32 cellular contexts compared by ENCODE assay signal in the genomic region with DNA sequence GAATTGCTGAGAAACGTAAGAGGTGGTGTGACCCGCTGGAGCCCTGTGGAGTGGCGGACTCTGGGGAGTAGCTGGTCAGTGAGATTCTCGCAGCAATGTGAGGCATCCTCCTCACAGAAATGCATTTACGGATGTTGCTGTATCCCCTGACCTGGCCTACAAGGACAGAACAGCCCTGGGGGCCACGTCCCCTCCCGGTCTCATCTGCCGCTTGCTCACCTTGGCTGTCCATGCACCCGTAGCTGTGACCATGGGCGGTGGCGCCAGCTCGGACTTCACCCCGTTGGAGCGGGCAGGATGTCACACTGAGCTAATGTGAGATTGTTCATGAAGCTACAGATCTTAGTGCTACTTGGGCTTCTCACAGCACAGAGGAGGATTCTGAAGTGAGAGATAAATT.
DNase-seq lines count a peak whose midpoint lies in the region; ATAC-seq and TF ChIP-seq lines count a peak whose summit lies in the region.
"Had no signal": no experiment of that assay in that cellular context is flagged by ENCODE, and none has a peak within 500 bp of the region (broad histone marks: within the 10 kb centered on the region; RNA-seq: fewer than 3 reads in every experiment).

No MANE protein-coding gene starts in this region.

- H2BK12ac ChIP-seq in H9 (ENCODE audit: insufficient read length, low read depth, low read length) = no peak overlapping the region

- H3K9me3 ChIP-seq in H9 (ENCODE audit: control insufficient read depth, low read depth, low read length) (no peaks in the 10 kb centered on the region), testis (no peaks in the 10 kb centered on the region)
- H3K9me3 ChIP-seq: adrenal gland, gastroesophageal sphincter, prostate gland had no signal

- no peak overlapping the region for H2BK120ac ChIP-seq in H9 (ENCODE audit: low read depth, low read length, poor library complexity, severe bottlenecking)

- H3K27ac ChIP-seq in H9 (ENCODE audit: insufficient read length, low read depth, low read length) = no peak overlapping the region
- no peak overlapping the region for H3K27ac ChIP-seq in testis
- H3K27ac ChIP-seq: adrenal gland, gastroesophageal sphincter, hepatocyte, prostate gland, WERI-Rb-1 had no signal

- H3K27me3 ChIP-seq in H9 (ENCODE audit: insufficient read depth, low read length) (no peaks in the 10 kb centered on the region), testis (no peaks in the 10 kb centered on the region)
- H3K27me3 ChIP-seq: adrenal gland, gastroesophageal sphincter, hepatocyte had no signal

- no peak overlapping the region for H4K5ac ChIP-seq in H9 (ENCODE audit: insufficient read length, low read depth, low read length)

- H4K91ac ChIP-seq in H9 (ENCODE audit: insufficient read length, low read depth, low read length) = no peak overlapping the region

- intact Hi-C loops in testis (cut with DNase I; ENCODE audit: low total_unique reads) = no loop called here

- H3K79me2 ChIP-seq in H9 (ENCODE audit: insufficient read depth, low read length) = no peaks in the 10 kb centered on the region
- H3K79me2 ChIP-seq: hepatocyte had no signal

- TF ChIP-seq CTCF in H9 (conservative IDR thresholded peaks at IDR 0.05) (no peak), chondrocyte (IDR thresholded peaks at IDR 0.05) (no peak), testis (IDR thresholded peaks at IDR 0.05) (no peak)

- H3K27ac Mint-ChIP-seq in H9 = no peak overlapping the region
- H3K27ac Mint-ChIP-seq in chondrocyte (ENCODE audit: unreplicated experiment) = no peak overlapping the region
- H3K27ac Mint-ChIP-seq: activated CD4-positive, alpha-beta T cell treated with anti-CD3 and anti-CD28 coated beads, Interleukin-2, amount 10 ng/mL, durations not matched to agents 24 days and 14 days; activated naive CD4-positive, alpha-beta T cell treated with anti-CD3 and anti-CD28 coated beads, Interleukin-2, amount 10 ng/mL, durations not matched to agents 7 days and 5 days; activated T-helper 1 cell treated with anti-CD3 and anti-CD28 coated beads, Interleukin-12 subunit alpha, Interleukin-12 subunit beta, Interleukin-2, Interleukin-4 antibody, amounts not matched to agents 30 ng/mL and 10 ng/mL and 1 ng/mL, durations not matched to agents 14 hours and 24 hours and 36 hours; CD8-positive, alpha-beta memory T cell; stimulated activated effector memory CD8-positive, alpha-beta T cell treated with anti-CD3 and anti-CD28 coated beads, Interleukin-12 subunit alpha, Interleukin-12 subunit beta, amount 100 ng/mL, for 72 hours; T-cell had no signal

- no peaks in the 10 kb centered on the region for H3K9me3 Mint-ChIP-seq in H9
- H3K9me3 Mint-ChIP-seq in chondrocyte (ENCODE audit: low read depth) = no peaks in the 10 kb centered on the region
- H3K9me3 Mint-ChIP-seq: activated CD4-positive, alpha-beta T cell treated with anti-CD3 and anti-CD28 coated beads, Interleukin-2, amount 10 ng/mL, durations not matched to agents 24 days and 14 days; activated T-helper 1 cell treated with anti-CD3 and anti-CD28 coated beads, Interleukin-12 subunit alpha, Interleukin-12 subunit beta, Interleukin-2, Interleukin-4 antibody, amounts not matched to agents 30 ng/mL and 10 ng/mL and 1 ng/mL, durations not matched to agents 14 hours and 24 hours and 36 hours had no signal

- H3K9ac ChIP-seq in H9 (ENCODE audit: extremely low read depth, insufficient read length, low read length) = no peak overlapping the region

- no peak overlapping the region for H3K23ac ChIP-seq in H9 (ENCODE audit: insufficient read length, low read depth, low read length)

- no peak overlapping the region for H2AK5ac ChIP-seq in H9 (ENCODE audit: insufficient read length, low read length)

- no peak overlapping the region for H2BK5ac ChIP-seq in H9 (ENCODE audit: insufficient read length, low read length)

- no peak overlapping the region for H3K4me3 ChIP-seq in testis
- H3K4me3 ChIP-seq: adrenal gland, gastroesophageal sphincter, hepatocyte, prostate gland had no signal

- H3K4ac ChIP-seq in H9 (ENCODE audit: low read depth, low read length) = no peak overlapping the region

- H3K4me1 ChIP-seq in H9 (ENCODE audit: insufficient read depth, low read length) = no peaks in the 10 kb centered on the region
- no peaks in the 10 kb centered on the region for H3K4me1 ChIP-seq in testis
- H3K4me1 ChIP-seq: adrenal gland, gastroesophageal sphincter, prostate gland had no signal

- H3K23me2 ChIP-seq in H9 (ENCODE audit: insufficient read length, low read depth, low read length, poor library complexity, severe bottlenecking) = no peaks in the 10 kb centered on the region

- no peak for ATAC-seq in GM18861 (IDR thresholded peaks at IDR 0.05; ENCODE audit: unreplicated experiment)
- ATAC-seq: gastroesophageal sphincter; stimulated activated effector memory CD8-positive, alpha-beta T cell treated with anti-CD3 and anti-CD28 coated beads, Interleukin-12 subunit alpha, Interleukin-12 subunit beta, amount 100 ng/mL, for 72 hours; T-cell had no signal

- no peak overlapping the region for H3K4me2 ChIP-seq in H9 (ENCODE audit: insufficient read depth, insufficient read length, low read length)
- H3K4me2 ChIP-seq: hepatocyte had no signal

- no peak overlapping the region for H3K56ac ChIP-seq in H9 (ENCODE audit: insufficient read length, low read depth, low read length)

- H2BK15ac ChIP-seq in H9 (ENCODE audit: low read depth, low read length) = no peak overlapping the region

- no peaks in the 10 kb centered on the region for H3K4me1 Mint-ChIP-seq in H9
- no peaks in the 10 kb centered on the region for H3K4me1 Mint-ChIP-seq in chondrocyte (ENCODE audit: low read depth)
- H3K4me1 Mint-ChIP-seq: activated CD4-positive, alpha-beta T cell treated with anti-CD3 and anti-CD28 coated beads, Interleukin-2, amount 10 ng/mL, durations not matched to agents 24 days and 14 days; activated naive CD4-positive, alpha-beta T cell treated with anti-CD3 and anti-CD28 coated beads, Interleukin-2, amount 10 ng/mL, durations not matched to agents 7 days and 5 days; CD8-positive, alpha-beta memory T cell; stimulated activated effector memory CD8-positive, alpha-beta T cell treated with anti-CD3 and anti-CD28 coated beads, Interleukin-12 subunit alpha, Interleukin-12 subunit beta, amount 100 ng/mL, for 72 hours; T-cell had no signal

- no peak overlapping the region for H2BK20ac ChIP-seq in H9 (ENCODE audit: low read depth, low read length, poor library complexity, severe bottlenecking)

- H3K18ac ChIP-seq in H9 (ENCODE audit: insufficient read length, low read depth, low read length) = no peak overlapping the region

- H2AFZ ChIP-seq in H9 (ENCODE audit: low read length) = no peak overlapping the region
- H2AFZ ChIP-seq: hepatocyte had no signal

- no peak for TF ChIP-seq POLR2A in testis (IDR thresholded peaks at IDR 0.05)

- H4K8ac ChIP-seq in H9 (replicated peaks; ENCODE audit: insufficient read length, low read depth, low read length) = no peak overlapping the region

- DNase-seq in H9 (peak; percentile 18), chondrocyte (ENCODE audit: low spot score) (peak; percentile 83), mesenteric fat pad (ENCODE audit: low spot score) (peak; percentile 80), testis (peak; percentile 4), NCI-H2107 treated with DMSO at 0.1 percent for 48 hours (lab: John Stamatoyannopoulos, UW; ENCODE audit: unreplicated experiment) (no peak), ACHN (no peak)
- DNase-seq: activated CD4-positive, alpha-beta T cell treated with anti-CD3 and anti-CD28 coated beads, Interleukin-2, amount 10 ng/mL, durations not matched to agents 24 days and 14 days; activated naive CD4-positive, alpha-beta T cell treated with anti-CD3 and anti-CD28 coated beads, Interleukin-2, amount 10 ng/mL, durations not matched to agents 7 days and 5 days; cerebellar nuclear complex; DMS 273 treated with DMSO at 0.1 percent for 48 hours; EL; H7; KG1; mesendoderm; MM.1S; NCI-H1105 treated with DMSO at 0.1 percent for 48 hours; NCI-H2029; NCI-H2227 treated with DMSO at 0.1 percent for 48 hours; NCI-H526; NK-92 treated with Interleukin-12 subunit alpha and Interleukin-12 subunit beta, amount 100 ng/mL, for 24 hours; stimulated activated CD4-positive, alpha-beta T cell treated with anti-CD3 and anti-CD28 coated beads, Interleukin-15, amount 100 ng/mL, for 24 hours; stimulated activated CD4-positive, alpha-beta T cell treated with anti-CD3 and anti-CD28 coated beads, Interleukin-4, amount 100 ng/mL, for 4 hours; WERI-Rb-1 had no signal

- no peak overlapping the region for H3T11ph ChIP-seq in H9 (ENCODE audit: low read length)

- H3K4me3 Mint-ChIP-seq in H9 = no peak overlapping the region
- no peak overlapping the region for H3K4me3 Mint-ChIP-seq in chondrocyte (ENCODE audit: unreplicated experiment)
- H3K4me3 Mint-ChIP-seq: activated CD4-positive, alpha-beta T cell treated with anti-CD3 and anti-CD28 coated beads, Interleukin-2, amount 10 ng/mL, durations not matched to agents 24 days and 14 days; activated naive CD4-positive, alpha-beta T cell treated with anti-CD3 and anti-CD28 coated beads, Interleukin-2, amount 10 ng/mL, durations not matched to agents 7 days and 5 days; activated T-helper 1 cell treated with anti-CD3 and anti-CD28 coated beads, Interleukin-12 subunit alpha, Interleukin-12 subunit beta, Interleukin-2, Interleukin-4 antibody, amounts not matched to agents 30 ng/mL and 10 ng/mL and 1 ng/mL, durations not matched to agents 14 hours and 24 hours and 36 hours; stimulated activated effector memory CD8-positive, alpha-beta T cell treated with anti-CD3 and anti-CD28 coated beads, Interleukin-12 subunit alpha, Interleukin-12 subunit beta, amount 100 ng/mL, for 72 hours; T-cell had no signal

- no peaks in the 10 kb centered on the region for H4K20me1 ChIP-seq in H9 (ENCODE audit: control insufficient read depth, insufficient read depth, insufficient read length)

- H3K27me3 Mint-ChIP-seq in H9 (ENCODE audit: low read depth) (no peaks in the 10 kb centered on the region), chondrocyte (ENCODE audit: low read depth) (no peaks in the 10 kb centered on the region)
- H3K27me3 Mint-ChIP-seq: activated CD4-positive, alpha-beta T cell treated with anti-CD3 and anti-CD28 coated beads, Interleukin-2, amount 10 ng/mL, durations not matched to agents 24 days and 14 days; activated naive CD4-positive, alpha-beta T cell treated with anti-CD3 and anti-CD28 coated beads, Interleukin-2, amount 10 ng/mL, durations not matched to agents 7 days and 5 days; CD8-positive, alpha-beta memory T cell; T-cell had no signal

- in situ Hi-C loops in ACHN (cut with HindIII; ENCODE audit: low pct_ligation_motif_present, low pct_unique_long_range_greater_than_20kb, low sequenced_read_pairs) = no loop called here

- no peak overlapping the region for H3K14ac ChIP-seq in H9 (ENCODE audit: insufficient read depth, low read length)

- no peaks in the 10 kb centered on the region for H3K36me3 ChIP-seq in testis (ENCODE audit: low read depth, missing control alignments)
- H3K36me3 ChIP-seq: adrenal gland, prostate gland, WERI-Rb-1 had no signal

- no CpG with 5 or more reads among the region's 14 CpGs for WGBS in H9 (ENCODE audit: extremely low coverage, insufficient read length, low lambda C conversion rate)
- 97 to 99% methylated on average over 11 to 14 of the region's 14 CpGs for WGBS in testis, 2 donors

- no peaks in the 10 kb centered on the region for H3K79me1 ChIP-seq in H9 (ENCODE audit: insufficient read depth, low read depth, low read length, poor library complexity, severe bottlenecking)

- H3K36me3 Mint-ChIP-seq in H9 (ENCODE audit: insufficient read depth in 1 of 3, low read depth in 3 of 3) (peaks cover 0 to 2% (median 0%) of the 10 kb centered on the region in 3 experiments; a peak in 2 of 7 replicates), chondrocyte (ENCODE audit: low read depth) (no peaks in the 10 kb centered on the region)
- H3K36me3 Mint-ChIP-seq: stimulated activated effector memory CD8-positive, alpha-beta T cell treated with anti-CD3 and anti-CD28 coated beads, Interleukin-12 subunit alpha, Interleukin-12 subunit beta, amount 100 ng/mL, for 72 hours had no signal

Comparison
In these comparisons a context has a peak if more than half of its experiments do, and no peak if none do; other contexts are left out.
1. DNase-seq: peak in H9 (single experiment), chondrocyte (single experiment), mesenteric fat pad (single experiment) and testis (single experiment); none in NCI-H2107 treated with DMSO at 0.1 percent for 48 hours (single experiment) and ACHN (single experiment).